2 cellular contexts compared by ENCODE assay signal in genomic region chr9:22114956-22115355, GRCh38.
TF ChIP-seq lines count a peak whose summit lies in the region.

No MANE protein-coding gene starts in this region.

TF ChIP-seq in SK-N-SH, 30 proteins besides CTCF, POLR2A, EP300 and RAD21 (continued from another document):
- TF ChIP-seq USF1 (IDR thresholded peaks at IDR 0.05; ENCODE audit: borderline replicate concordance, low read depth), result no peak
- TF ChIP-seq RCOR1 (IDR thresholded peaks at IDR 0.05; ENCODE audit: low read length), result no peak
TF ChIP-seq in SK-N-SH: peak in this region for 0.

TF ChIP-seq in SK-N-SH treated with all-trans-retinoic acid at 6 μM for 48 hours, 23 proteins besides CTCF, POLR2A, EP300 and RAD21:
- no peak for TF ChIP-seq POU6F1 (CRISPR knock-in tag; IDR thresholded peaks at IDR 0.05; ENCODE audit: borderline replicate concordance, low read depth)
- TF ChIP-seq ZFP30 (CRISPR knock-in tag; IDR thresholded peaks at IDR 0.05), result no peak
